ENCODE assay signal across 1 cellular context in the genomic region with DNA sequence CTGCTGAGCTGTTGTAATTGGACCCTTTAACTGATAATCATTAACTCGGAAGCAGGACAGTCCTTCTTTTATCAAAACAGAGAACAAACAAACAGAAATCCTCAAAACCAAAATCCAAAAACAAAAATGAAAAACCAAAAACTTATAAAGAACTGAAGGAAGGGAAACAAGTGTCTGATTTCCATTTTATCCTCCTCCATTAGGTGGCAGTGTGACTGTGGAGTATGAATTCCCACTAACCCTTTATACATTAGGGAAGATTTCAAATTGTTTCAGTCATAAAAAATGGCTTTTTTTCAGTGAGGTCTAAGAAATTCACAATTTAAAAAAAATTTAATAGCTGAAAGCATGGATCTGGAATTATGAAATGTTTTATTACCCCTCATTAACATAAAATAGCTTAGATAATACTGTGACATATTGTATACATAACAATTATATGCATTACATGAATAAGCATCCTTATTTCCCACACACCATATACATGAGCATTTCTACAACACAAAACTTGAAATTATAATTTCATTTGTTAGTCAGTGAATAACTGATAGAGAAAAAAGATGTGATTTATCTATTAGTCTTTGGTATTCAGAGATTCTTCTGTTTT.
TF ChIP-seq lines count a peak whose summit lies in the region.

No MANE protein-coding gene starts in this region.

TF ChIP-seq in WTC11, 78 proteins besides CTCF, POLR2A, EP300 and RAD21 (continued from another document):
- TF ChIP-seq, protein P1, sequence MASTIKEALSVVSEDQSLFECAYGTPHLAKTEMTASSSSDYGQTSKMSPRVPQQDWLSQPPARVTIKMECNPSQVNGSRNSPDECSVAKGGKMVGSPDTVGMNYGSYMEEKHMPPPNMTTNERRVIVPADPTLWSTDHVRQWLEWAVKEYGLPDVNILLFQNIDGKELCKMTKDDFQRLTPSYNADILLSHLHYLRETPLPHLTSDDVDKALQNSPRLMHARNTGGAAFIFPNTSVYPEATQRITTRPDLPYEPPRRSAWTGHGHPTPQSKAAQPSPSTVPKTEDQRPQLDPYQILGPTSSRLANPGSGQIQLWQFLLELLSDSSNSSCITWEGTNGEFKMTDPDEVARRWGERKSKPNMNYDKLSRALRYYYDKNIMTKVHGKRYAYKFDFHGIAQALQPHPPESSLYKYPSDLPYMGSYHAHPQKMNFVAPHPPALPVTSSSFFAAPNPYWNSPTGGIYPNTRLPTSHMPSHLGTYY (CRISPR knock-in tag; IDR thresholded peaks at IDR 0.05), result no peak
- TF ChIP-seq, protein P2, sequence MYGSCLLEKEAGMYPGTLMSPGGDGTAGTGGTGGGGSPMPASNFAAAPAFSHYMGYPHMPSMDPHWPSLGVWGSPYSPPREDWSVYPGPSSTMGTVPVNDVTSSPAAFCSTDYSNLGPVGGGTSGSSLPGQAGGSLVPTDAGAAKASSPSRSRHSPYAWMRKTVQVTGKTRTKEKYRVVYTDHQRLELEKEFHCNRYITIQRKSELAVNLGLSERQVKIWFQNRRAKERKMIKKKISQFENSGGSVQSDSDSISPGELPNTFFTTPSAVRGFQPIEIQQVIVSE (CRISPR knock-in tag; IDR thresholded peaks at IDR 0.05; ENCODE audit: borderline replicate concordance), result no peak
- TF ChIP-seq, protein P3, sequence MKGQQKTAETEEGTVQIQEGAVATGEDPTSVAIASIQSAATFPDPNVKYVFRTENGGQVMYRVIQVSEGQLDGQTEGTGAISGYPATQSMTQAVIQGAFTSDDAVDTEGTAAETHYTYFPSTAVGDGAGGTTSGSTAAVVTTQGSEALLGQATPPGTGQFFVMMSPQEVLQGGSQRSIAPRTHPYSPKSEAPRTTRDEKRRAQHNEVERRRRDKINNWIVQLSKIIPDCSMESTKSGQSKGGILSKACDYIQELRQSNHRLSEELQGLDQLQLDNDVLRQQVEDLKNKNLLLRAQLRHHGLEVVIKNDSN (CRISPR knock-in tag; IDR thresholded peaks at IDR 0.05), result no peak
- TF ChIP-seq ZNF121 (CRISPR knock-in tag; IDR thresholded peaks at IDR 0.05) (no peak), SOX15 (CRISPR knock-in tag; IDR thresholded peaks at IDR 0.05) (no peak), FOXK1 (CRISPR knock-in tag; IDR thresholded peaks at IDR 0.05) (no peak)
- TF ChIP-seq, protein P4, sequence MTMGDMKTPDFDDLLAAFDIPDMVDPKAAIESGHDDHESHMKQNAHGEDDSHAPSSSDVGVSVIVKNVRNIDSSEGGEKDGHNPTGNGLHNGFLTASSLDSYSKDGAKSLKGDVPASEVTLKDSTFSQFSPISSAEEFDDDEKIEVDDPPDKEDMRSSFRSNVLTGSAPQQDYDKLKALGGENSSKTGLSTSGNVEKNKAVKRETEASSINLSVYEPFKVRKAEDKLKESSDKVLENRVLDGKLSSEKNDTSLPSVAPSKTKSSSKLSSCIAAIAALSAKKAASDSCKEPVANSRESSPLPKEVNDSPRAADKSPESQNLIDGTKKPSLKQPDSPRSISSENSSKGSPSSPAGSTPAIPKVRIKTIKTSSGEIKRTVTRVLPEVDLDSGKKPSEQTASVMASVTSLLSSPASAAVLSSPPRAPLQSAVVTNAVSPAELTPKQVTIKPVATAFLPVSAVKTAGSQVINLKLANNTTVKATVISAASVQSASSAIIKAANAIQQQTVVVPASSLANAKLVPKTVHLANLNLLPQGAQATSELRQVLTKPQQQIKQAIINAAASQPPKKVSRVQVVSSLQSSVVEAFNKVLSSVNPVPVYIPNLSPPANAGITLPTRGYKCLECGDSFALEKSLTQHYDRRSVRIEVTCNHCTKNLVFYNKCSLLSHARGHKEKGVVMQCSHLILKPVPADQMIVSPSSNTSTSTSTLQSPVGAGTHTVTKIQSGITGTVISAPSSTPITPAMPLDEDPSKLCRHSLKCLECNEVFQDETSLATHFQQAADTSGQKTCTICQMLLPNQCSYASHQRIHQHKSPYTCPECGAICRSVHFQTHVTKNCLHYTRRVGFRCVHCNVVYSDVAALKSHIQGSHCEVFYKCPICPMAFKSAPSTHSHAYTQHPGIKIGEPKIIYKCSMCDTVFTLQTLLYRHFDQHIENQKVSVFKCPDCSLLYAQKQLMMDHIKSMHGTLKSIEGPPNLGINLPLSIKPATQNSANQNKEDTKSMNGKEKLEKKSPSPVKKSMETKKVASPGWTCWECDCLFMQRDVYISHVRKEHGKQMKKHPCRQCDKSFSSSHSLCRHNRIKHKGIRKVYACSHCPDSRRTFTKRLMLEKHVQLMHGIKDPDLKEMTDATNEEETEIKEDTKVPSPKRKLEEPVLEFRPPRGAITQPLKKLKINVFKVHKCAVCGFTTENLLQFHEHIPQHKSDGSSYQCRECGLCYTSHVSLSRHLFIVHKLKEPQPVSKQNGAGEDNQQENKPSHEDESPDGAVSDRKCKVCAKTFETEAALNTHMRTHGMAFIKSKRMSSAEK (CRISPR knock-in tag; IDR thresholded peaks at IDR 0.05; ENCODE audit: borderline replicate concordance), result no peak
